In the genomic region with DNA sequence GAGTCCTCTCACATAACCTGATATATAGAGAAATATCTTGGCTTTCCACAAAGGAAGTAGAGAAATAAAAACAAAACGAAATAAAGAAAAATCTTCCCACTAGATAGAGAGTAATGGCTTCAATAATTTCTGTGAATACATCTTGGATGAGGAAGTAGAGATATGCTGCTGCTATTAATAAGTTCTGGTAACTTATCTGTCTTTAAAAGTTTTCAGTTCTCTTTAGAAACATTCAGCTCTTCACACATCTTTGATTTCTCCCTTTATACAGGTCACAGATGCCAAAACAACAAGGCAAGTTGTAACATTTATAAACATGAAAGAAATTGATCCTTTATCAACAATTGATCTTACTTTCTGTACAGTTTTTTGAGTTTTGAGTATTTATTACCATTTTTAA, we compare ENCODE assay signal across 19 cellular contexts.
A peak's percentile ranks its signal among the peaks of the same experiment; 100 is the strongest.
DNase-seq lines count a peak whose midpoint lies in the region; ATAC-seq and TF ChIP-seq lines count a peak whose summit lies in the region.
"Had no signal": no experiment of that assay in that cellular context is flagged by ENCODE, and none has a peak within 500 bp of the region (broad histone marks: within the 10 kb centered on the region; RNA-seq: fewer than 3 reads in every experiment).

No MANE protein-coding gene starts in this region.

- no peak for TF ChIP-seq POLR2A in GM18505 (IDR thresholded peaks at IDR 0.05; ENCODE audit: borderline replicate concordance, extremely low read depth, insufficient read depth, insufficient read length)

- peak; percentile 90 for ATAC-seq in GM18505 (IDR thresholded peaks at IDR 0.05; ENCODE audit: unreplicated experiment)
- ATAC-seq in GM19455 (IDR thresholded peaks at IDR 0.05; ENCODE audit: unreplicated experiment) = peak; percentile 61
- ATAC-seq in HG02938 (IDR thresholded peaks at IDR 0.05; ENCODE audit: unreplicated experiment) = peak; percentile 75
- ATAC-seq in HG03571 (IDR thresholded peaks at IDR 0.05; ENCODE audit: unreplicated experiment) = peak; percentile 69
- ATAC-seq in HG03457 (IDR thresholded peaks at IDR 0.05; ENCODE audit: unreplicated experiment) = no peak
- no peak for ATAC-seq in GM18907 (IDR thresholded peaks at IDR 0.05; ENCODE audit: unreplicated experiment)
- ATAC-seq: activated CD8-positive, alpha-beta T cell treated with anti-CD3 and anti-CD28 coated beads for 36 hours; HepG2; Panc1 had no signal

- DNase-seq in Ammon's horn (ENCODE audit: low spot score) (no peak), SW 1271 (lab: John Stamatoyannopoulos, UW) (no peak)
- DNase-seq: ACHN; activated B cell treated with CpG ODN at 0.5 μM for 24 hours; activated CD8-positive, alpha-beta T cell treated with anti-CD3 and anti-CD28 coated beads for 36 hours; activated naive CD4-positive, alpha-beta T cell treated with anti-CD3 and anti-CD28 coated beads, Interleukin-2, amount 50 U/mL, for 16 hours; activated T-cell treated with anti-CD3 and anti-CD28 coated beads, Interleukin-2, amount 50 U/mL, for 24 hours; effector memory CD4-positive, alpha-beta T cell; GM23248; NCI-H69; stimulated activated CD4-positive, alpha-beta T cell treated with anti-CD3 and anti-CD28 coated beads, Interleukin-12 subunit alpha, Interleukin-12 subunit beta, amount 100 ng/mL, for 4 hours had no signal

Comparison
In these comparisons a context has a peak if more than half of its experiments do, and no peak if none do; other contexts are left out.
1. ATAC-seq: peak in GM18505 (single experiment), GM19455 (single experiment), HG02938 (single experiment) and HG03571 (single experiment); none in HG03457 (single experiment) and GM18907 (single experiment).